18 cellular contexts compared by ENCODE assay signal in the genomic region with DNA sequence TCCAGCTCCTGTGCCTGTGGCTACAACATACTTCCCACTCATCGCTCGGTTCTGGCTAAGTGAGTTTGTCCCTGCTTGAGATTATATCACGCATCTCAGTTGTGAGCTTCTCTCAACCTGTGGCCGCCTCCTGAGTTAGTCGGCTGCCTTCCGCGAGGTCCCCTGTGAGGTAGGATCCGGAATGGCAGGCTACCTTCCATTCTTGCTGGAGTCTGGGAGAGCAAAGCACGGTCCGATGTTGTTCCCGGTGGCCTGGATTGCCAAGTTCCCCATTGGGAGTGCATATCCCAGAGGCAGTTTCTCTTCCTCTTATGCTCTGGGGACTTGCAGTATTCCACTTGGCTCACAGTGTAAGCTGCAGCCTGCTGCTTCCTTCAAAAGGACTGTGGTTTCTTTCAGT.
DNase-seq lines count a peak whose midpoint lies in the region; ATAC-seq, FAIRE-seq and TF ChIP-seq lines count a peak whose summit lies in the region.
"Had no signal": no experiment of that assay in that cellular context is flagged by ENCODE, and none has a peak within 500 bp of the region (broad histone marks: within the 10 kb centered on the region; RNA-seq: fewer than 3 reads in every experiment).

No MANE protein-coding gene starts in this region.

- peaks cover 8% of the 10 kb centered on the region for H3K4me1 Mint-ChIP-seq in astrocyte (ENCODE audit: low read depth, unreplicated experiment)
- H3K4me1 Mint-ChIP-seq in type B pancreatic cell (ENCODE audit: unreplicated experiment) = no peaks in the 10 kb centered on the region
- H3K4me1 Mint-ChIP-seq: activated CD4-positive, alpha-beta T cell treated with anti-CD3 and anti-CD28 coated beads for 36 hours; naive thymus-derived CD8-positive, alpha-beta T cell had no signal

- H3K4me2 ChIP-seq in astrocyte (ENCODE audit: low read length) = peak overlapping the region; percentile 22
- H3K4me2 ChIP-seq in hepatocyte = peak overlapping the region; percentile 41
- H3K4me2 ChIP-seq: BLaER1 had no signal

- H3K36me3 ChIP-seq in astrocyte (ENCODE audit: insufficient read depth, low read length) (no peaks in the 10 kb centered on the region), hepatocyte (replicated peaks; ENCODE audit: insufficient read depth, low read depth) (no peaks in the 10 kb centered on the region)
- H3K36me3 ChIP-seq: BLaER1, stomach had no signal

- no peak overlapping the region for H3K27ac ChIP-seq in astrocyte (ENCODE audit: low read depth, low read length)
- no peak overlapping the region for H3K27ac ChIP-seq in hepatocyte
- H3K27ac ChIP-seq: BLaER1, stomach had no signal

- DNase-seq in NCI-H2107 treated with DMSO at 0.1 percent for 48 hours (lab: John Stamatoyannopoulos, UW; ENCODE audit: unreplicated experiment) (peak; percentile 36), NCI-H2107 (lab: John Stamatoyannopoulos, UW) (no peak), astrocyte (ENCODE audit: low read depth) (no peak), hepatocyte (ENCODE audit: low spot score) (no peak), type B pancreatic cell (ENCODE audit: extremely low spot score, unreplicated experiment) (no peak), HuH-7 (ENCODE audit: low spot score) (no peak)
- no peak for DNase-seq in activated T-cell treated with anti-CD3 and anti-CD28 coated beads, Interleukin-2, amount 50 U/mL, for 48 hours
- DNase-seq: activated CD4-positive, alpha-beta T cell treated with anti-CD3 and anti-CD28 coated beads for 36 hours; effector memory CD8-positive, alpha-beta T cell; head of caudate nucleus; naive thymus-derived CD8-positive, alpha-beta T cell; NCI-H1417; stimulated activated CD4-positive, alpha-beta T cell treated with anti-CD3 and anti-CD28 coated beads, Interleukin-2, amount 100 ng/mL, for 24 hours; stomach; T1000 had no signal

- no peak for FAIRE-seq in astrocyte (lab: Jason Lieb, UNC)
- FAIRE-seq: A204.1 had no signal

- no peak overlapping the region for H3K27ac Mint-ChIP-seq in astrocyte (ENCODE audit: unreplicated experiment)
- no peak overlapping the region for H3K27ac Mint-ChIP-seq in type B pancreatic cell
- H3K27ac Mint-ChIP-seq: activated CD4-positive, alpha-beta T cell treated with anti-CD3 and anti-CD28 coated beads for 36 hours; effector memory CD8-positive, alpha-beta T cell; naive thymus-derived CD8-positive, alpha-beta T cell had no signal

- no peak for ATAC-seq in HG02588 (IDR thresholded peaks at IDR 0.05; ENCODE audit: unreplicated experiment)
- ATAC-seq: activated CD4-positive, alpha-beta T cell treated with anti-CD3 and anti-CD28 coated beads for 36 hours; effector memory CD8-positive, alpha-beta T cell; naive thymus-derived CD8-positive, alpha-beta T cell had no signal

- H3K27me3 Mint-ChIP-seq in astrocyte (ENCODE audit: low read depth, unreplicated experiment) = no peaks in the 10 kb centered on the region
- no peaks in the 10 kb centered on the region for H3K27me3 Mint-ChIP-seq in type B pancreatic cell
- H3K27me3 Mint-ChIP-seq: activated CD4-positive, alpha-beta T cell treated with anti-CD3 and anti-CD28 coated beads for 36 hours; effector memory CD8-positive, alpha-beta T cell; naive thymus-derived CD8-positive, alpha-beta T cell had no signal

- H3K4me3 ChIP-seq in astrocyte (ENCODE audit: insufficient read depth, low read depth, low read length) (no peak overlapping the region), hepatocyte (no peak overlapping the region)
- H3K4me3 ChIP-seq: BLaER1, stomach had no signal

- TF ChIP-seq CTCF in astrocyte (IDR thresholded peaks at IDR 0.05; ENCODE audit: insufficient read depth, low read depth, low read length) (no peak), hepatocyte (IDR thresholded peaks at IDR 0.05; ENCODE audit: poor library complexity) (no peak), type B pancreatic cell (conservative IDR thresholded peaks at IDR 0.05) (no peak)

- H3K27me3 ChIP-seq in astrocyte (ENCODE audit: insufficient read depth, low read length) = no peaks in the 10 kb centered on the region
- H3K27me3 ChIP-seq in hepatocyte = no peaks in the 10 kb centered on the region
- H3K27me3 ChIP-seq: BLaER1, stomach had no signal

- H3K9me2 ChIP-seq in hepatocyte (replicated peaks; ENCODE audit: insufficient read depth) = no peaks in the 10 kb centered on the region

- no peaks in the 10 kb centered on the region for H3K4me1 ChIP-seq in astrocyte (ENCODE audit: insufficient read depth, low read length)
- H3K4me1 ChIP-seq in hepatocyte (ENCODE audit: insufficient read depth) = no peaks in the 10 kb centered on the region
- H3K4me1 ChIP-seq: BLaER1, stomach had no signal

- no peaks in the 10 kb centered on the region for H3K9me3 ChIP-seq in astrocyte (ENCODE audit: insufficient read depth, low read depth, low read length)
- no peaks in the 10 kb centered on the region for H3K9me3 ChIP-seq in hepatocyte (ENCODE audit: low read depth)
- H3K9me3 ChIP-seq: BLaER1 had no signal

- H3K4me3 Mint-ChIP-seq in astrocyte (ENCODE audit: unreplicated experiment) (no peak overlapping the region), type B pancreatic cell (peak overlapping the region; percentile 12)
- H3K4me3 Mint-ChIP-seq: activated CD4-positive, alpha-beta T cell treated with anti-CD3 and anti-CD28 coated beads for 36 hours; effector memory CD8-positive, alpha-beta T cell; naive thymus-derived CD8-positive, alpha-beta T cell had no signal

- no peaks in the 10 kb centered on the region for H3K79me2 ChIP-seq in astrocyte (ENCODE audit: insufficient read depth, low read length)
- H3K79me2 ChIP-seq in hepatocyte = no peaks in the 10 kb centered on the region

- H4K20me1 ChIP-seq in astrocyte (ENCODE audit: insufficient read depth, low read length) (no peaks in the 10 kb centered on the region), hepatocyte (ENCODE audit: insufficient read depth, poor library complexity, severe bottlenecking) (no peaks in the 10 kb centered on the region)
- H4K20me1 ChIP-seq: BLaER1 had no signal

- H2AFZ ChIP-seq in astrocyte (ENCODE audit: low read depth, low read length) (peak overlapping the region; percentile 41), hepatocyte (no peak overlapping the region)

- H3K36me3 Mint-ChIP-seq in astrocyte (ENCODE audit: low read depth, unreplicated experiment) (no peaks in the 10 kb centered on the region), type B pancreatic cell (no peaks in the 10 kb centered on the region)
- H3K36me3 Mint-ChIP-seq: naive thymus-derived CD8-positive, alpha-beta T cell had no signal

- H3K9me3 Mint-ChIP-seq in astrocyte (ENCODE audit: unreplicated experiment) = no peaks in the 10 kb centered on the region
- no peaks in the 10 kb centered on the region for H3K9me3 Mint-ChIP-seq in type B pancreatic cell

- 79% methylated on average over 11 of the region's 11 CpGs for WGBS in hepatocyte (ENCODE audit: low lambda C conversion rate, missing lambda C conversion rate)

- H3K9ac ChIP-seq in astrocyte (ENCODE audit: low read length) = no peak overlapping the region
- H3K9ac ChIP-seq: BLaER1 had no signal
